ENCODE assay signal across 12 cellular contexts in the genomic region with DNA sequence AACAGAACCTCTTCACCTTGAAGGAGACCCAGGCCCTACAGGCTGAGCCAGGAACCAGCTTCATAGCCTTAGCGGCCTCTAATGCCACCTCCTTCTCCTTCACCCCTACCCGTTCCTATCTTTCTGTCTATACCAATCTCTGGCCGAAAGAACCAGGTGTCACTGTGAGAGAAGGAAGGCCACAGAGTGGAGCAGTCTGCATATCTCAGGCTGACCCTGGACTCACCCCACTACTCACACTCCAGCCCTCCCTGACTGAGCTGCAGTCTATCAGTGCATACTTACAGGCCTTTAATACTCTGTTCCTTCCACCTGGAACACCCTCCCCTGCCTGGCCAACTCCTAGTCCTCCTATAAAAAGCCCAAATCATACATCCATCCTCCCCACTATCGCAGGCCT. TPM values are rescaled to one million over a fixed set of nuclear protein-coding genes. Genes with fewer than 3 reads are reported as not detected.
DNase-seq lines count a peak whose midpoint lies in the region; ATAC-seq, FAIRE-seq and TF ChIP-seq lines count a peak whose summit lies in the region.
"Had no signal": no experiment of that assay in that cellular context is flagged by ENCODE, and none has a peak within 500 bp of the region (broad histone marks: within the 10 kb centered on the region; RNA-seq: fewer than 3 reads in every experiment).

No MANE protein-coding gene starts in this region.

- H3K27ac ChIP-seq in astrocyte (ENCODE audit: low read depth, low read length) (no peak overlapping the region), tibial nerve (peak overlapping the region in 3 of 4 donors; percentile 10 to 91 (median 89))

- no peak for FAIRE-seq in astrocyte (lab: Jason Lieb, UNC)
- FAIRE-seq: GM18507 had no signal

- 76 to 79% methylated on average over 4 of the region's 4 CpGs for WGBS in tibial nerve, 2 donors

- H3K4me1 Mint-ChIP-seq in activated T-cell treated with anti-CD3 and anti-CD28 coated beads, Interleukin-2, amount 50 U/mL, for 72 hours (ENCODE audit: low read depth), result peaks cover 63% of the 10 kb centered on the region
- H3K4me1 Mint-ChIP-seq in astrocyte (ENCODE audit: low read depth, unreplicated experiment), result peaks cover 34% of the 10 kb centered on the region
- peaks cover 64% of the 10 kb centered on the region for H3K4me1 Mint-ChIP-seq in memory B cell

- H4K20me1 ChIP-seq in astrocyte (ENCODE audit: insufficient read depth, low read length), result peaks cover 67% of the 10 kb centered on the region

- no peaks in the 10 kb centered on the region for H3K9me3 Mint-ChIP-seq in activated T-cell treated with anti-CD3 and anti-CD28 coated beads, Interleukin-2, amount 50 U/mL, for 72 hours
- H3K9me3 Mint-ChIP-seq in astrocyte (ENCODE audit: unreplicated experiment) (no peaks in the 10 kb centered on the region), memory B cell (no peaks in the 10 kb centered on the region)

- no peak for ATAC-seq in activated T-cell treated with anti-CD3 and anti-CD28 coated beads, Interleukin-2, amount 50 U/mL, for 72 hours (replicated peaks in 1 of 2)
- no peak for ATAC-seq in memory B cell (ENCODE audit: low read depth)

- TF ChIP-seq CTCF in astrocyte (IDR thresholded peaks at IDR 0.05; ENCODE audit: insufficient read depth, low read depth, low read length) (no peak), tibial nerve (IDR thresholded peaks at IDR 0.05) (no peak)

- no peak overlapping the region for H3K4me3 ChIP-seq in astrocyte (ENCODE audit: insufficient read depth, low read depth, low read length)
- H3K4me3 ChIP-seq in tibial nerve, result peak overlapping the region in 1 of 4 donors; percentile 66

- H3K27me3 Mint-ChIP-seq in activated T-cell treated with anti-CD3 and anti-CD28 coated beads, Interleukin-2, amount 50 U/mL, for 72 hours (ENCODE audit: low read depth), result no peaks in the 10 kb centered on the region
- H3K27me3 Mint-ChIP-seq in astrocyte (ENCODE audit: low read depth, unreplicated experiment) (peaks cover 2% of the 10 kb centered on the region), memory B cell (no peaks in the 10 kb centered on the region)

- H3K9ac ChIP-seq in astrocyte (ENCODE audit: low read length), result peak overlapping the region; percentile 22

- peak overlapping the region; percentile 80 for H3K27ac Mint-ChIP-seq in activated T-cell treated with anti-CD3 and anti-CD28 coated beads, Interleukin-2, amount 50 U/mL, for 72 hours
- H3K27ac Mint-ChIP-seq in astrocyte (ENCODE audit: unreplicated experiment) (no peak overlapping the region), memory B cell (peak overlapping the region; percentile 77)

- no peak overlapping the region for H2AFZ ChIP-seq in astrocyte (ENCODE audit: low read depth, low read length)

- DNase-seq in activated T-cell treated with anti-CD3 and anti-CD28 coated beads, Interleukin-2, amount 50 U/mL, for 72 hours, result no peak
- DNase-seq in activated T-cell treated with anti-CD3 and anti-CD28 coated beads for 4 hours (no peak), astrocyte (ENCODE audit: low read depth) (no peak), memory B cell (ENCODE audit: low spot score in 2 of 2) (no peak), tibial nerve (ENCODE audit: low spot score in 2 of 2) (no peak), NCI-H146 (lab: John Stamatoyannopoulos, UW) (no peak), KG1 (lab: John Stamatoyannopoulos, UW) (no peak)
- no peak for DNase-seq in stimulated activated CD4-positive, alpha-beta T cell treated with anti-CD3 and anti-CD28 coated beads, Interleukin-15, amount 100 ng/mL, for 24 hours
- DNase-seq: activated CD4-positive, alpha-beta T cell treated with anti-CD3 and anti-CD28 coated beads for 48 hours; BE2C; NCI-H526 treated with DMSO at 0.1 percent for 48 hours had no signal

- H3K4me2 ChIP-seq in astrocyte (ENCODE audit: low read length), result peak overlapping the region; percentile 92

- H3K9me3 ChIP-seq in astrocyte (ENCODE audit: insufficient read depth, low read depth, low read length) (no peaks in the 10 kb centered on the region), tibial nerve (no peaks in the 10 kb centered on the region)
- H3K9me3 ChIP-seq: BE2C had no signal

- TF ChIP-seq EP300 in tibial nerve (IDR thresholded peaks at IDR 0.05), result no peak

- H3K79me2 ChIP-seq in astrocyte (ENCODE audit: insufficient read depth, low read length), result peaks cover 78% of the 10 kb centered on the region

- H3K4me3 Mint-ChIP-seq in activated T-cell treated with anti-CD3 and anti-CD28 coated beads, Interleukin-2, amount 50 U/mL, for 72 hours, result peak overlapping the region; percentile 90 to 92
- no peak overlapping the region for H3K4me3 Mint-ChIP-seq in astrocyte (ENCODE audit: unreplicated experiment)
- H3K4me3 Mint-ChIP-seq in memory B cell, result peak overlapping the region; percentile 16

- H3K4me1 ChIP-seq in astrocyte (ENCODE audit: insufficient read depth, low read length) (peaks cover 33% of the 10 kb centered on the region), tibial nerve (peaks cover 0 to 94% (median 36%) of the 10 kb centered on the region in 4 donors)

- H3K36me3 ChIP-seq in astrocyte (ENCODE audit: insufficient read depth, low read length), result peaks cover 2% of the 10 kb centered on the region
- peaks cover 0 to 23% (median 0%) of the 10 kb centered on the region in 3 donors for H3K36me3 ChIP-seq in tibial nerve
- H3K36me3 ChIP-seq: BE2C had no signal

- peaks cover 2% of the 10 kb centered on the region in 2 donors for H3K36me3 Mint-ChIP-seq in activated T-cell treated with anti-CD3 and anti-CD28 coated beads, Interleukin-2, amount 50 U/mL, for 72 hours (ENCODE audit: insufficient read depth in 2 of 2)
- H3K36me3 Mint-ChIP-seq in astrocyte (ENCODE audit: low read depth, unreplicated experiment), result peaks cover 7% of the 10 kb centered on the region
- peaks cover 14% of the 10 kb centered on the region for H3K36me3 Mint-ChIP-seq in memory B cell

- no peak for TF ChIP-seq POLR2A in tibial nerve (IDR thresholded peaks at IDR 0.05)

- H3K27me3 ChIP-seq in astrocyte (ENCODE audit: insufficient read depth, low read length) (no peaks in the 10 kb centered on the region), tibial nerve (no peaks in the 10 kb centered on the region)
- H3K27me3 ChIP-seq: BE2C had no signal

RNA-seq across cellular contexts. Expression of gene ARAP1, which starts 32.7 kb away (rescaled TPM):
- 10 to 100 TPM; 81.7 to 93.4 TPM for total RNA-seq in activated T-cell treated with anti-CD3 and anti-CD28 coated beads, Interleukin-2, amount 50 U/mL, for 72 hours
- total RNA-seq in astrocyte (31.9 and 33.8 TPM in 2 replicates), tibial nerve (100 to 1,000 TPM; 104 to 151 (median 149) TPM)

RNA-seq across cellular contexts. Expression of gene PDE2A, which starts 45.3 kb away (rescaled TPM):
- 1 to 10 TPM in 1 of 2 donors, under 1 TPM in 1; 0.77 to 1.7 TPM for total RNA-seq in activated T-cell treated with anti-CD3 and anti-CD28 coated beads, Interleukin-2, amount 50 U/mL, for 72 hours
- total RNA-seq in astrocyte (0.75 and 0.82 TPM in 2 replicates), tibial nerve (10 to 100 TPM; 30.3 to 75.7 (median 43.1) TPM)

Comparison
In these comparisons a context has a peak if more than half of its experiments do, and no peak if none do; other contexts are left out.
1. RNA of gene PDE2A, which starts 45.3 kb away (total RNA-seq): 30.3 to 75.7 TPM in tibial nerve; 0.77 to 1.7 TPM in activated T-cell treated with anti-CD3 and anti-CD28 coated beads, Interleukin-2, amount 50 U/mL, for 72 hours and 0.75 to 0.82 TPM in astrocyte; every median in the first group is over 10 times any median in the second.